In genomic region chr21:14751602-14752001, GRCh38 we compare ENCODE assay signal across 36 cellular contexts.
"Had no signal": no experiment of that assay in that cellular context is flagged by ENCODE, and none has a peak within 500 bp of the region (broad histone marks: within the 10 kb centered on the region; RNA-seq: fewer than 3 reads in every experiment).

No MANE protein-coding gene starts in this region.

- ATAC-seq: activated CD8-positive, alpha-beta memory T cell treated with anti-CD3 and anti-CD28 coated beads, Interleukin-2, amount 10 ng/mL, durations not matched to agents 7 days and 5 days; activated CD8-positive, alpha-beta T cell treated with anti-CD3 and anti-CD28 coated beads, Interleukin-2, amount 10 ng/mL, durations not matched to agents 7 days and 5 days; activated naive CD8-positive, alpha-beta T cell treated with anti-CD3 and anti-CD28 coated beads, Interleukin-2, amount 50 U/mL, for 24 hours had no signal

- H3K27ac Mint-ChIP-seq: activated B cell treated with CpG ODN at 0.5 μM for 24 hours; activated CD4-positive, alpha-beta memory T cell treated with anti-CD3 and anti-CD28 coated beads, Interleukin-2, amount 10 ng/mL, durations not matched to agents 7 days and 5 days; activated CD4-positive, alpha-beta T cell treated with anti-CD3 and anti-CD28 coated beads, Interleukin-2, amount 10 ng/mL, durations not matched to agents 7 days and 5 days; activated CD8-positive, alpha-beta memory T cell treated with anti-CD3 and anti-CD28 coated beads, Interleukin-2, amount 10 ng/mL, durations not matched to agents 7 days and 5 days; activated CD8-positive, alpha-beta T cell treated with anti-CD3 and anti-CD28 coated beads, Interleukin-2, amount 10 ng/mL, durations not matched to agents 7 days and 5 days; activated naive CD4-positive, alpha-beta T cell treated with anti-CD3 and anti-CD28 coated beads, Interleukin-2, amount 10 ng/mL, durations not matched to agents 7 days and 5 days; activated naive CD4-positive, alpha-beta T cell treated with anti-CD3 and anti-CD28 coated beads, Interleukin-2, amount 50 U/mL, for 24 hours; activated naive CD8-positive, alpha-beta T cell; activated naive CD8-positive, alpha-beta T cell treated with anti-CD3 and anti-CD28 coated beads, Interleukin-2, amount 10 ng/mL, durations not matched to agents 7 days and 5 days; activated naive CD8-positive, alpha-beta T cell treated with anti-CD3 and anti-CD28 coated beads, Interleukin-2, amount 50 U/mL, for 24 hours; activated T-cell treated with anti-CD3 and anti-CD28 coated beads, Interleukin-2, amount 50 U/mL, for 24 hours; activated T-helper 2 cell treated with anti-CD3 and anti-CD28 coated beads, Interferon-gamma antibody, Interleukin-2, Interleukin-4, amounts not matched to agents 10 μg/mL and 5 μg/mL and 100 μg/mL, durations not matched to agents 14 hours and 24 hours and 36 hours; T-helper 1 cell treated with Interleukin-12 subunit alpha and Interleukin-12 subunit beta and Interleukin-4 antibody, amounts not matched to agents 30 μg/mL and 1 μg/mL, for 36 hours; T-helper 2 cell treated with Interferon-gamma antibody and Interleukin-4, amounts not matched to agents 5 μg/mL and 100 μg/mL, for 36 hours had no signal

- H3K4me1 ChIP-seq: ascending aorta had no signal

- H3K4me1 Mint-ChIP-seq: activated naive CD4-positive, alpha-beta T cell treated with anti-CD3 and anti-CD28 coated beads, Interleukin-2, amount 50 U/mL, for 24 hours; central memory CD8-positive, alpha-beta T cell had no signal

- H3K9me3 ChIP-seq: ascending aorta had no signal

- H3K27ac ChIP-seq: ascending aorta, cardiac muscle cell, VCaP had no signal

- H3K4me3 ChIP-seq: ascending aorta, cardiac muscle cell had no signal

- H3K9me3 Mint-ChIP-seq: activated CD4-positive, alpha-beta memory T cell treated with anti-CD3 and anti-CD28 coated beads, Interleukin-2, amount 10 ng/mL, durations not matched to agents 7 days and 5 days; activated naive CD4-positive, alpha-beta T cell treated with anti-CD3 and anti-CD28 coated beads, Interleukin-2, amount 50 U/mL, for 24 hours; activated naive CD8-positive, alpha-beta T cell treated with anti-CD3 and anti-CD28 coated beads, Interleukin-2, amount 50 U/mL, for 24 hours; activated T-cell treated with anti-CD3 and anti-CD28 coated beads, Interleukin-2, amount 50 U/mL, for 24 hours; central memory CD8-positive, alpha-beta T cell had no signal

- H3K4me3 Mint-ChIP-seq: activated B cell treated with CpG ODN at 0.5 μM for 24 hours; activated CD4-positive, alpha-beta memory T cell treated with anti-CD3 and anti-CD28 coated beads, Interleukin-2, amount 10 ng/mL, durations not matched to agents 7 days and 5 days; activated CD4-positive, alpha-beta T cell treated with anti-CD3 and anti-CD28 coated beads, Interleukin-2, amount 10 ng/mL, durations not matched to agents 7 days and 5 days; activated CD8-positive, alpha-beta memory T cell treated with anti-CD3 and anti-CD28 coated beads, Interleukin-2, amount 10 ng/mL, durations not matched to agents 7 days and 5 days; activated CD8-positive, alpha-beta T cell treated with anti-CD3 and anti-CD28 coated beads, Interleukin-2, amount 10 ng/mL, durations not matched to agents 7 days and 5 days; activated naive CD4-positive, alpha-beta T cell treated with anti-CD3 and anti-CD28 coated beads, Interleukin-2, amount 10 ng/mL, durations not matched to agents 7 days and 5 days; activated naive CD4-positive, alpha-beta T cell treated with anti-CD3 and anti-CD28 coated beads, Interleukin-2, amount 50 U/mL, for 24 hours; activated naive CD8-positive, alpha-beta T cell; activated naive CD8-positive, alpha-beta T cell treated with anti-CD3 and anti-CD28 coated beads, Interleukin-2, amount 10 ng/mL, durations not matched to agents 7 days and 5 days; activated naive CD8-positive, alpha-beta T cell treated with anti-CD3 and anti-CD28 coated beads, Interleukin-2, amount 50 U/mL, for 24 hours; activated T-cell treated with anti-CD3 and anti-CD28 coated beads, Interleukin-2, amount 50 U/mL, for 24 hours; central memory CD8-positive, alpha-beta T cell; T-helper 1 cell treated with Interleukin-12 subunit alpha and Interleukin-12 subunit beta and Interleukin-4 antibody, amounts not matched to agents 30 μg/mL and 1 μg/mL, for 36 hours; T-helper 2 cell treated with Interferon-gamma antibody and Interleukin-4, amounts not matched to agents 5 μg/mL and 100 μg/mL, for 36 hours had no signal

- DNase-seq: activated B cell treated with CpG ODN at 0.5 μM for 24 hours; activated CD4-positive, alpha-beta memory T cell treated with anti-CD3 and anti-CD28 coated beads, Interleukin-2, amount 10 ng/mL, durations not matched to agents 7 days and 5 days; activated CD4-positive, alpha-beta T cell treated with anti-CD3 and anti-CD28 coated beads for 4 hours; activated CD4-positive, alpha-beta T cell treated with anti-CD3 and anti-CD28 coated beads, Interleukin-2, amount 10 ng/mL, durations not matched to agents 7 days and 5 days; activated CD4-positive, alpha-beta T cell treated with anti-CD3 and anti-CD28 coated beads, Interleukin-2, amount 50 U/mL, for 48 hours; activated CD4-positive, CD25-positive, alpha-beta regulatory T cell treated with anti-CD3 and anti-CD28 coated beads, Interleukin-2, amount 50 U/mL, for 72 hours; activated CD8-positive, alpha-beta memory T cell treated with anti-CD3 and anti-CD28 coated beads for 24 hours; activated CD8-positive, alpha-beta memory T cell treated with anti-CD3 and anti-CD28 coated beads, Interleukin-2, amount 10 ng/mL, durations not matched to agents 7 days and 5 days; activated CD8-positive, alpha-beta memory T cell treated with anti-CD3 and anti-CD28 coated beads, Interleukin-2, amount 50 U/mL, for 48 hours; activated CD8-positive, alpha-beta T cell treated with anti-CD3 and anti-CD28 coated beads, Interleukin-2, amount 10 ng/mL, durations not matched to agents 7 days and 5 days; activated effector memory CD4-positive, alpha-beta T cell treated with Interleukin-2 at 50 U/mL for 16 hours; activated gamma-delta T cell; activated naive CD4-positive, alpha-beta T cell treated with anti-CD3 and anti-CD28 coated beads, Interleukin-2, amount 10 ng/mL, durations not matched to agents 7 days and 5 days; activated naive CD4-positive, alpha-beta T cell treated with Interleukin-2 at 50 U/mL for 16 hours; activated naive CD8-positive, alpha-beta T cell treated with anti-CD3 and anti-CD28 coated beads, Interleukin-2, amount 10 ng/mL, durations not matched to agents 7 days and 5 days; activated naive CD8-positive, alpha-beta T cell treated with anti-CD3 and anti-CD28 coated beads, Interleukin-2, amount 50 U/mL, for 24 hours; activated T-cell treated with anti-CD3 and anti-CD28 coated beads, Interleukin-2, amount 50 U/mL, for 24 hours; activated T-cell treated with anti-CD3 and anti-CD28 coated beads, Interleukin-2, amount 50 U/mL, for 48 hours; amygdala; anterior cingulate cortex; caudate nucleus; cerebellar nuclear complex; T-helper 2 cell; T-helper 9 cell had no signal

- H3K27me3 ChIP-seq: ascending aorta, cardiac muscle cell had no signal

- H3K36me3 ChIP-seq: ascending aorta, cardiac muscle cell had no signal

- H3K36me3 Mint-ChIP-seq: activated naive CD4-positive, alpha-beta T cell treated with anti-CD3 and anti-CD28 coated beads, Interleukin-2, amount 50 U/mL, for 24 hours; brain had no signal

- FAIRE-seq: bronchial epithelial cell, TTC549 had no signal

- H3K27me3 Mint-ChIP-seq: activated B cell treated with CpG ODN at 0.5 μM for 24 hours had no signal
